30 cellular contexts compared by ENCODE assay signal in genomic region chr18:75107931-75108276, GRCh38.
"Had no signal": no experiment of that assay in that cellular context is flagged by ENCODE, and none has a peak within 500 bp of the region (broad histone marks: within the 10 kb centered on the region; RNA-seq: fewer than 3 reads in every experiment).

No MANE protein-coding gene starts in this region.

- H3K4me1 ChIP-seq: adrenal gland, body of pancreas, heart left ventricle, lower lobe of right lung, vagina had no signal

- H3K4me3 Mint-ChIP-seq: activated CD4-positive, alpha-beta memory T cell treated with anti-CD3 and anti-CD28 coated beads for 36 hours; activated CD4-positive, alpha-beta T cell treated with anti-CD3 and anti-CD28 coated beads, Interleukin-2, amount 10 ng/mL, durations not matched to agents 24 days and 14 days; activated naive CD4-positive, alpha-beta T cell treated with anti-CD3 and anti-CD28 coated beads for 36 hours; activated naive CD8-positive, alpha-beta T cell treated with anti-CD3 and anti-CD28 coated beads for 36 hours; activated T-cell treated with anti-CD3 and anti-CD28 coated beads, Interleukin-2, amount 50 U/mL, for 72 hours; endodermal cell; natural killer cell; T-helper 17 cell; type B pancreatic cell had no signal

- ATAC-seq: activated T-cell treated with anti-CD3 and anti-CD28 coated beads, Interleukin-2, amount 50 U/mL, for 72 hours; esophagus mucosa; left lobe of liver; lower lobe of right lung; natural killer cell; sciatic nerve; T-helper 17 cell had no signal

- H3K9me3 Mint-ChIP-seq: activated CD4-positive, alpha-beta memory T cell treated with anti-CD3 and anti-CD28 coated beads for 36 hours; activated CD4-positive, alpha-beta T cell treated with anti-CD3 and anti-CD28 coated beads, Interleukin-2, amount 10 ng/mL, durations not matched to agents 24 days and 14 days; activated naive CD4-positive, alpha-beta T cell treated with anti-CD3 and anti-CD28 coated beads for 36 hours; activated naive CD8-positive, alpha-beta T cell treated with anti-CD3 and anti-CD28 coated beads for 36 hours; activated T-cell treated with anti-CD3 and anti-CD28 coated beads, Interleukin-2, amount 50 U/mL, for 72 hours; endodermal cell; natural killer cell had no signal

- H3K27me3 ChIP-seq: adrenal gland, body of pancreas, cardiac muscle cell, vagina had no signal

- H3K36me3 Mint-ChIP-seq: activated CD4-positive, alpha-beta memory T cell treated with anti-CD3 and anti-CD28 coated beads for 36 hours; activated naive CD8-positive, alpha-beta T cell treated with anti-CD3 and anti-CD28 coated beads for 36 hours; natural killer cell; type B pancreatic cell had no signal

- H3K4me3 ChIP-seq: adrenal gland, body of pancreas, cardiac muscle cell, heart left ventricle, lower lobe of right lung, vagina had no signal

- H3K4me1 Mint-ChIP-seq: activated CD4-positive, alpha-beta T cell treated with anti-CD3 and anti-CD28 coated beads, Interleukin-2, amount 10 ng/mL, durations not matched to agents 24 days and 14 days; activated naive CD8-positive, alpha-beta T cell treated with anti-CD3 and anti-CD28 coated beads for 36 hours; endodermal cell; natural killer cell; T-helper 17 cell had no signal

- H3K27ac Mint-ChIP-seq: activated CD4-positive, alpha-beta memory T cell treated with anti-CD3 and anti-CD28 coated beads for 36 hours; activated CD4-positive, alpha-beta T cell treated with anti-CD3 and anti-CD28 coated beads, Interleukin-2, amount 10 ng/mL, durations not matched to agents 24 days and 14 days; activated naive CD4-positive, alpha-beta T cell treated with anti-CD3 and anti-CD28 coated beads for 36 hours; activated naive CD8-positive, alpha-beta T cell treated with anti-CD3 and anti-CD28 coated beads for 36 hours; activated T-cell treated with anti-CD3 and anti-CD28 coated beads, Interleukin-2, amount 50 U/mL, for 72 hours; endodermal cell; natural killer cell; T-helper 17 cell; type B pancreatic cell had no signal

- DNase-seq: activated CD4-positive, alpha-beta memory T cell treated with anti-CD3 and anti-CD28 coated beads for 36 hours; activated CD4-positive, alpha-beta T cell treated with anti-CD3 and anti-CD28 coated beads, Interleukin-2, amount 10 ng/mL, durations not matched to agents 24 days and 14 days; activated CD4-positive, CD25-positive, alpha-beta regulatory T cell treated with anti-CD3 and anti-CD28 coated beads, Interleukin-2, amount 50 U/mL, for 72 hours; activated naive CD4-positive, alpha-beta T cell treated with anti-CD3 and anti-CD28 coated beads for 36 hours; activated naive CD8-positive, alpha-beta T cell treated with anti-CD3 and anti-CD28 coated beads for 36 hours; activated T-cell treated with anti-CD3 and anti-CD28 coated beads for 4 hours; activated T-cell treated with anti-CD3 and anti-CD28 coated beads, Interleukin-2, amount 50 U/mL, for 72 hours; aorta; body of pancreas; cortex of kidney; endodermal cell; foreskin fibroblast; heart left ventricle; kidney glomerular epithelial cell; lower lobe of right lung; mesenchymal stem cell; natural killer cell; SK-N-SH; small intestine; stimulated activated CD4-positive, alpha-beta T cell treated with anti-CD3 and anti-CD28 coated beads, Interleukin-4, amount 100 ng/mL, for 4 hours; stimulated activated naive CD4-positive, alpha-beta T cell; SW 1271; T-helper 17 cell had no signal

- H3K27ac ChIP-seq: adrenal gland, body of pancreas, cardiac muscle cell, heart left ventricle, lower lobe of right lung, vagina had no signal

- H3K9me3 ChIP-seq: adrenal gland, body of pancreas, heart left ventricle, lower lobe of right lung, SK-N-SH, vagina had no signal

- H3K27me3 Mint-ChIP-seq: activated CD4-positive, alpha-beta memory T cell treated with anti-CD3 and anti-CD28 coated beads for 36 hours; activated CD4-positive, alpha-beta T cell treated with anti-CD3 and anti-CD28 coated beads, Interleukin-2, amount 10 ng/mL, durations not matched to agents 24 days and 14 days; activated naive CD8-positive, alpha-beta T cell treated with anti-CD3 and anti-CD28 coated beads for 36 hours had no signal

- H3K36me3 ChIP-seq: adrenal gland, cardiac muscle cell, heart left ventricle, lower lobe of right lung, vagina had no signal
